17 cellular contexts compared by ENCODE assay signal in genomic region chr4:48639816-48640215, GRCh38.
A peak's percentile ranks its signal among the peaks of the same experiment; 100 is the strongest.
DNase-seq lines count a peak whose midpoint lies in the region; ATAC-seq and TF ChIP-seq lines count a peak whose summit lies in the region.
"Had no signal": no experiment of that assay in that cellular context is flagged by ENCODE, and none has a peak within 500 bp of the region (broad histone marks: within the 10 kb centered on the region; RNA-seq: fewer than 3 reads in every experiment).

No MANE protein-coding gene starts in this region.

- CTCF ChIA-PET in WTC11 (lab: Charles Lee): no interaction called here

- peak overlapping the region; percentile 27; the same call in 1 of the 2 replicates for H3K27ac Mint-ChIP-seq in WTC11

- no peaks in the 10 kb centered on the region for H3K27me3 Mint-ChIP-seq in WTC11 (ENCODE audit: low read depth)
- H3K27me3 Mint-ChIP-seq: CD4-positive, alpha-beta memory T cell had no signal

- H3K9me3 ChIP-seq in subcutaneous abdominal adipose tissue (ENCODE audit: control insufficient read depth in 5 of 5, low read length in 5 of 5): no peaks in the 10 kb centered on the region
- H3K9me3 ChIP-seq: BE2C, HAP-1 had no signal

- H3K27ac ChIP-seq in subcutaneous abdominal adipose tissue (ENCODE audit: low read depth, low read length): peak overlapping the region; percentile 27
- H3K27ac ChIP-seq: 22Rv1 had no signal

- H3K4me3 ChIP-seq in fibroblast of mammary gland (ENCODE audit: control insufficient read depth, low read depth, low read length): no peak overlapping the region
- no peak overlapping the region for H3K4me3 ChIP-seq in subcutaneous abdominal adipose tissue (ENCODE audit: low read depth in 1 of 5, low read length in 5 of 5)
- H3K4me3 ChIP-seq: HAP-1 had no signal

- ATAC-seq in WTC11 (no peak), GM21825 (IDR thresholded peaks at IDR 0.05; ENCODE audit: unreplicated experiment) (no peak)

- in situ Hi-C loops in G401 (cut with HindIII; ENCODE audit: low sequenced_read_pairs): no loop called here

- no peaks in the 10 kb centered on the region for H3K36me3 Mint-ChIP-seq in WTC11

- no peaks in the 10 kb centered on the region for H3K36me3 ChIP-seq in subcutaneous abdominal adipose tissue (ENCODE audit: control insufficient read depth in 5 of 5, insufficient read depth in 5 of 5, low read length in 5 of 5)
- H3K36me3 ChIP-seq: BE2C, HAP-1 had no signal

- H3K27me3 ChIP-seq in subcutaneous abdominal adipose tissue (ENCODE audit: control insufficient read depth in 5 of 5, insufficient read depth in 4 of 5, low read length in 5 of 5): no peaks in the 10 kb centered on the region
- H3K27me3 ChIP-seq: BE2C had no signal

- no peaks in the 10 kb centered on the region for H3K9me3 Mint-ChIP-seq in WTC11

- TF ChIP-seq CTCF in WTC11 (IDR thresholded peaks at IDR 0.05) (no peak), fibroblast of mammary gland (conservative IDR thresholded peaks at IDR 0.05; ENCODE audit: control insufficient read depth, insufficient read depth, low read depth, low read length) (no peak)

- H3K9ac ChIP-seq in subcutaneous abdominal adipose tissue (ENCODE audit: low read length in 5 of 5): no peak overlapping the region

- POLR2A ChIA-PET in WTC11 (lab: Charles Lee): no interaction called here

- peak; percentile 17 for DNase-seq in DMS 273 (lab: John Stamatoyannopoulos, UW; ENCODE audit: unreplicated experiment)
- DNase-seq in DMS 273 treated with DMSO at 0.1 percent for 48 hours (lab: John Stamatoyannopoulos, UW): no peak
- no peak for DNase-seq in WTC11 (ENCODE audit: low spot score)
- DNase-seq in fibroblast of mammary gland (ENCODE audit: low read depth): peak; percentile 45
- no peak for DNase-seq in G401 (ENCODE audit: low spot score)
- no peak for DNase-seq in stimulated activated CD4-positive, alpha-beta T cell treated with anti-CD3 and anti-CD28 coated beads, Interleukin-12 subunit alpha, Interleukin-12 subunit beta, amount 100 ng/mL, for 4 hours
- DNase-seq: BE2C; Calu3; CD4-positive, alpha-beta memory T cell; DMS79 treated with DMSO at 0.1 percent for 48 hours; GDM1; NCI-H187; RPMI8226 had no signal

- peaks cover 25% of the 10 kb centered on the region for H3K4me1 Mint-ChIP-seq in WTC11

- H3K4me3 Mint-ChIP-seq in WTC11: no peak overlapping the region
- H3K4me3 Mint-ChIP-seq: CD4-positive, alpha-beta memory T cell had no signal

- H3K4me1 ChIP-seq in subcutaneous abdominal adipose tissue (ENCODE audit: control insufficient read depth in 5 of 5, insufficient read depth in 5 of 5, low read length in 5 of 5): peaks cover 0 to 44% (median 23%) of the 10 kb centered on the region in 5 donors
- H3K4me1 ChIP-seq: BE2C had no signal

TF ChIP-seq in WTC11, 78 proteins besides CTCF, POLR2A, EP300 and RAD21:
- TF ChIP-seq NR2C2 (CRISPR knock-in tag; IDR thresholded peaks at IDR 0.05) (no peak), AR (CRISPR knock-in tag; IDR thresholded peaks at IDR 0.05) (no peak), ZNF671 (CRISPR knock-in tag; IDR thresholded peaks at IDR 0.05) (no peak), AFF4 (CRISPR knock-in tag; IDR thresholded peaks at IDR 0.05; ENCODE audit: borderline replicate concordance) (no peak), ETV6 (CRISPR knock-in tag; IDR thresholded peaks at IDR 0.05) (no peak), TEAD1 (CRISPR knock-in tag; IDR thresholded peaks at IDR 0.05) (no peak), GABPB1 (CRISPR knock-in tag; IDR thresholded peaks at IDR 0.05) (no peak), FOXK1 (CRISPR knock-in tag; IDR thresholded peaks at IDR 0.05) (no peak), ERG (CRISPR knock-in tag; IDR thresholded peaks at IDR 0.05) (no peak), ZNF423 (CRISPR knock-in tag; IDR thresholded peaks at IDR 0.05) (no peak)

Comparison
In these comparisons a context has a peak if more than half of its experiments do, and no peak if none do; other contexts are left out.
1. DNase-seq: peak in DMS 273 (single experiment) and fibroblast of mammary gland (single experiment); none in DMS 273 treated with DMSO at 0.1 percent for 48 hours (single experiment), WTC11 (single experiment), G401 (single experiment) and stimulated activated CD4-positive, alpha-beta T cell treated with anti-CD3 and anti-CD28 coated beads, Interleukin-12 subunit alpha, Interleukin-12 subunit beta, amount 100 ng/mL, for 4 hours (single experiment).